In genomic region chr12:39440781-39441180, GRCh38 we compare ENCODE assay signal across 9 cellular contexts. TPM values are rescaled to one million over a fixed set of nuclear protein-coding genes. Genes with fewer than 3 reads are reported as not detected.
DNase-seq lines count a peak whose midpoint lies in the region; FAIRE-seq and TF ChIP-seq lines count a peak whose summit lies in the region.
"Had no signal": no experiment of that assay in that cellular context is flagged by ENCODE, and none has a peak within 500 bp of the region (broad histone marks: within the 10 kb centered on the region; RNA-seq: fewer than 3 reads in every experiment).

No MANE protein-coding gene starts in this region.

- in situ Hi-C loops in mammary epithelial cell (cut with MboI; ENCODE audit: low sequenced_read_pairs in 2 of 2), result no loop called here

- H3K27me3 ChIP-seq in KMS-11 (ENCODE audit: insufficient read depth, low read depth), result no peaks in the 10 kb centered on the region
- no peaks in the 10 kb centered on the region for H3K27me3 ChIP-seq in mammary epithelial cell (ENCODE audit: insufficient read depth, low read length)
- H3K27me3 ChIP-seq in neural progenitor cell, result no peaks in the 10 kb centered on the region
- H3K27me3 ChIP-seq: thyroid gland had no signal

- H3K4me3 ChIP-seq in KMS-11 (IDR thresholded peaks at IDR 0.05; ENCODE audit: insufficient read depth, low read depth, low read length), result no peak overlapping the region
- H3K4me3 ChIP-seq in mammary epithelial cell (replicated peaks in 1 of 3; ENCODE audit: insufficient read depth in 1 of 3, low read depth in 2 of 3, low read length in 3 of 3), result peak overlapping the region in 2 of 3 experiments; percentile 77 to 80
- peak overlapping the region; percentile 94 for H3K4me3 ChIP-seq in neural progenitor cell
- H3K4me3 ChIP-seq: thyroid gland had no signal

- dilution Hi-C loops in mammary epithelial cell (cut with HindIII; ENCODE audit: low sequenced_read_pairs), result no loop called here

- intact Hi-C loops in mammary epithelial cell (cut with micrococcal nuclease), result loop anchor here (5.0 to 10.0 kb wide), 2 partner anchors 123 to 254 kb away; no protein-coding TSS in a partner anchor

- peaks cover 19% of the 10 kb centered on the region for H4K20me1 ChIP-seq in KMS-11 (ENCODE audit: insufficient read depth)
- H4K20me1 ChIP-seq in mammary epithelial cell (ENCODE audit: insufficient read depth, low read length), result no peaks in the 10 kb centered on the region
- H4K20me1 ChIP-seq in neural progenitor cell (ENCODE audit: low read depth), result peaks cover 29% of the 10 kb centered on the region

- peaks cover 67% of the 10 kb centered on the region for H3K79me2 ChIP-seq in KMS-11 (ENCODE audit: insufficient read depth, low read depth)
- H3K79me2 ChIP-seq in mammary epithelial cell (ENCODE audit: insufficient read depth, low read length), result peaks cover 63% of the 10 kb centered on the region
- peaks cover 65% of the 10 kb centered on the region for H3K79me2 ChIP-seq in neural progenitor cell (ENCODE audit: low read depth)

- H2AFZ ChIP-seq in KMS-11 (ENCODE audit: low read depth) (no peak overlapping the region), mammary epithelial cell (ENCODE audit: low read depth, low read length) (no peak overlapping the region), neural progenitor cell (replicated peaks) (no peak overlapping the region)

- H3K4me2 ChIP-seq in KMS-11 (peak overlapping the region; percentile 84), mammary epithelial cell (ENCODE audit: insufficient read depth, low read depth, low read length) (peak overlapping the region; percentile 98), neural progenitor cell (peak overlapping the region; percentile 97)

- TF ChIP-seq CTCF in KMS-11 (conservative IDR thresholded peaks at IDR 0.05; ENCODE audit: low read depth, low read length) (no peak), mammary epithelial cell (conservative IDR thresholded peaks at IDR 0.05 in 1 of 2, IDR thresholded peaks at IDR 0.05 in 1 of 2; ENCODE audit: extremely low read depth in 1 of 2, insufficient read depth in 1 of 2, low read depth in 1 of 2, low read length in 2 of 2) (no peak), neural progenitor cell (IDR thresholded peaks at IDR 0.05) (no peak)

- POLR2A ChIA-PET in activated CD4-positive, alpha-beta T cell treated with anti-CD3 and anti-CD28 coated beads, Interleukin-2, amount 10 ng/mL, durations not matched to agents 7 days and 5 days (lab: Charles Lee), result no interaction called here

- H3K27me3 Mint-ChIP-seq in activated CD4-positive, alpha-beta T cell treated with anti-CD3 and anti-CD28 coated beads, Interleukin-2, amount 10 ng/mL, durations not matched to agents 7 days and 5 days, result peaks cover 30% of the 10 kb centered on the region
- peaks cover 3% of the 10 kb centered on the region for H3K27me3 Mint-ChIP-seq in neural progenitor cell (ENCODE audit: insufficient read depth, low read depth)

- H3K4me3 Mint-ChIP-seq in activated CD4-positive, alpha-beta T cell treated with anti-CD3 and anti-CD28 coated beads, Interleukin-2, amount 10 ng/mL, durations not matched to agents 7 days and 5 days, result peak overlapping the region; percentile 24
- peak overlapping the region; percentile 97 for H3K4me3 Mint-ChIP-seq in neural progenitor cell

- no peaks in the 10 kb centered on the region for H3K36me3 Mint-ChIP-seq in activated CD4-positive, alpha-beta T cell treated with anti-CD3 and anti-CD28 coated beads, Interleukin-2, amount 10 ng/mL, durations not matched to agents 7 days and 5 days (ENCODE audit: low read depth)
- peaks cover 5% of the 10 kb centered on the region for H3K36me3 Mint-ChIP-seq in neural progenitor cell

- H3K4me1 Mint-ChIP-seq in activated CD4-positive, alpha-beta T cell treated with anti-CD3 and anti-CD28 coated beads, Interleukin-2, amount 10 ng/mL, durations not matched to agents 7 days and 5 days, result peaks cover 21% of the 10 kb centered on the region
- H3K4me1 Mint-ChIP-seq in neural progenitor cell, result peaks cover 29% of the 10 kb centered on the region

- BruUV-seq in mammary epithelial cell (replicated peaks; lab: Mats Ljungman, UMichigan), result no TSS peak

- H3K27ac ChIP-seq in KMS-11 (peak overlapping the region; percentile 77), mammary epithelial cell (ENCODE audit: insufficient read depth, low read depth, low read length) (peak overlapping the region; percentile 77), neural progenitor cell (no peak overlapping the region)
- H3K27ac ChIP-seq: thyroid gland had no signal

- H3K27ac Mint-ChIP-seq in activated CD4-positive, alpha-beta T cell treated with anti-CD3 and anti-CD28 coated beads, Interleukin-2, amount 10 ng/mL, durations not matched to agents 7 days and 5 days, result no peak overlapping the region
- peak overlapping the region; percentile 92 for H3K27ac Mint-ChIP-seq in neural progenitor cell

- H3K9me3 ChIP-seq in mammary epithelial cell (replicated peaks; ENCODE audit: insufficient read depth, low read length) (no peaks in the 10 kb centered on the region), neural progenitor cell (ENCODE audit: low read depth) (no peaks in the 10 kb centered on the region)
- H3K9me3 ChIP-seq: thyroid gland had no signal

- H3K36me3 ChIP-seq in KMS-11 (ENCODE audit: insufficient read depth) (no peaks in the 10 kb centered on the region), mammary epithelial cell (ENCODE audit: insufficient read depth, low read length) (no peaks in the 10 kb centered on the region), neural progenitor cell (no peaks in the 10 kb centered on the region)
- H3K36me3 ChIP-seq: thyroid gland had no signal

- H3K9ac ChIP-seq in KMS-11, result peak overlapping the region; percentile 91
- peak overlapping the region; percentile 11 for H3K9ac ChIP-seq in mammary epithelial cell (ENCODE audit: insufficient read depth, low read length)
- H3K9ac ChIP-seq in neural progenitor cell, result no peak overlapping the region

- CTCF ChIA-PET in activated CD4-positive, alpha-beta T cell treated with anti-CD3 and anti-CD28 coated beads, Interleukin-2, amount 10 ng/mL, durations not matched to agents 7 days and 5 days (lab: Charles Lee), result no interaction called here
- CTCF ChIA-PET in mammary epithelial cell (lab: Charles Lee; ENCODE audit: low non-redundant PET), result no interaction called here

- no peaks in the 10 kb centered on the region for H3K9me3 Mint-ChIP-seq in activated CD4-positive, alpha-beta T cell treated with anti-CD3 and anti-CD28 coated beads, Interleukin-2, amount 10 ng/mL, durations not matched to agents 7 days and 5 days
- H3K9me3 Mint-ChIP-seq in neural progenitor cell, result peaks cover 2% of the 10 kb centered on the region

- DNase-seq in activated CD4-positive, alpha-beta T cell treated with anti-CD3 and anti-CD28 coated beads, Interleukin-2, amount 10 ng/mL, durations not matched to agents 7 days and 5 days, result no peak
- no peak for DNase-seq in activated CD4-positive, alpha-beta T cell treated with anti-CD3 and anti-CD28 coated beads for 4 hours
- DNase-seq in mammary epithelial cell, result no peak
- peak; percentile 21 for DNase-seq in neural progenitor cell (ENCODE audit: low spot score)
- DNase-seq in GM19239 (ENCODE audit: insufficient read length, low spot score), result no peak
- DNase-seq in NCI-H1417 treated with DMSO at 0.1 percent for 48 hours (lab: John Stamatoyannopoulos, UW), result no peak
- DNase-seq in HPDE6-E6E7 (ENCODE audit: extremely low spot score), result no peak
- DNase-seq: thyroid gland had no signal

- H3K4me1 ChIP-seq in KMS-11 (ENCODE audit: low read depth, poor library complexity, severe bottlenecking) (peaks cover 50% of the 10 kb centered on the region), mammary epithelial cell (ENCODE audit: insufficient read depth, low read length) (peaks cover 19% of the 10 kb centered on the region), neural progenitor cell (peaks cover 34% of the 10 kb centered on the region)

- WGBS in mammary epithelial cell (ENCODE audit: low coverage, missing lambda C conversion rate), result 100% methylated on average over 2 of the region's 2 CpGs

- FAIRE-seq in GM19239 (lab: Jason Lieb, UNC), result no peak

- H3F3A ChIP-seq in neural progenitor cell (ENCODE audit: low read depth), result peaks cover 35% of the 10 kb centered on the region

RNA-seq across cellular contexts. Expression of gene KIF21A, which starts 2.1 kb away (rescaled TPM):
- 10 to 100 TPM; 13.0 to 13.1 TPM for total RNA-seq in activated CD4-positive, alpha-beta T cell treated with anti-CD3 and anti-CD28 coated beads, Interleukin-2, amount 10 ng/mL, durations not matched to agents 7 days and 5 days
- total RNA-seq in mammary epithelial cell (10 to 100 TPM; 43.0 to 45.3 TPM), neural progenitor cell (ENCODE audit: low replicate concordance) (42.1 and 54.2 TPM in 2 replicates)
- polyA plus RNA-seq in mammary epithelial cell, result 18.8 TPM
- polyA minus RNA-seq in mammary epithelial cell, result 37.0 TPM
